9 cellular contexts compared by ENCODE assay signal in the genomic region with DNA sequence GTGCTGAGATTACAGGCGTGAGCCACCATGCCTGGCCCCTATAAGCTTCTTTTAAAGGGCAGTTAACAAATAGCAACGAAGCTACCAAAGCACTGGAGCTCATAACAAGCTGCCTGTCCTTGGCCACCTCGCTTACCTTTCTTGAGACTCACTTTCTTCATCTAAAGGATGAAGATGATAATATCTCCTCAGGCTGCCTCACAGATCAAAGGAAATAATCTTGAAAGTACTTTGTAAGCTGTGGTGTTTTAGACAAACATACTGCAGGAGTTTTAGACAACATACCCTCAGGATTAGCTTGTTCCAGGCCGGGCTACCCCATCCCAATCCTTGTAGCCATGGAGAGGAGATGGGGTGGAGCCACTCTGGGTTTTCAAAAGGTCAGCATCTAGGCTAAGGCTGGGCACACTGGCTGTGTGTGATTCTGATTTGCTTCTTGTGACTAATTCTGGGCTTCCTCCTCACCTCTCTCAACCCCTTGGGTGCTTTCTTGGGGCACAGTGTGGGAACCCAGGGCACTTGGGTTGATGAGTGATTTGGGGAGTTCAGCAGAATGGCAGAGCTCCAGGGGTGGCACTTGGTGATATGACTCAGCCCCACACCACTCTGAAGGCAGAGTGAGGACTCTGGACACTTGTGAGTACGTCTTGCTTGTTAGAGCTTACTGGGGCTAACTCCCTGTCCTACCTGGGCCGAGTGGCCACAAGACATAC.
DNase-seq lines count a peak whose midpoint lies in the region; ATAC-seq lines count a peak whose summit lies in the region.
"Had no signal": no experiment of that assay in that cellular context is flagged by ENCODE, and none has a peak within 500 bp of the region (broad histone marks: within the 10 kb centered on the region; RNA-seq: fewer than 3 reads in every experiment).

No MANE protein-coding gene starts in this region.

- ATAC-seq in GM19468 (IDR thresholded peaks at IDR 0.05; ENCODE audit: extremely low read depth, unreplicated experiment): peak; percentile 64
- peak; percentile 55 for ATAC-seq in HG03469 (IDR thresholded peaks at IDR 0.05; ENCODE audit: unreplicated experiment)

- peak overlapping the region; percentile 50 for H3K27ac Mint-ChIP-seq in activated naive CD8-positive, alpha-beta T cell

- H3K4me3 Mint-ChIP-seq in activated naive CD8-positive, alpha-beta T cell: no peak overlapping the region

- DNase-seq in AG20443 (ENCODE audit: low spot score) (peak; percentile 12), DMS 273 (lab: John Stamatoyannopoulos, UW; ENCODE audit: unreplicated experiment) (no peak), NCI-H1092 treated with DMSO at 0.1 percent for 48 hours (lab: John Stamatoyannopoulos, UW) (no peak), NCI-H345 treated with DMSO at 0.1 percent for 48 hours (lab: John Stamatoyannopoulos, UW; ENCODE audit: unreplicated experiment) (no peak)
- no peak for DNase-seq in central memory CD4-positive, alpha-beta T cell
- DNase-seq: midbrain had no signal

- H3K27me3 Mint-ChIP-seq in activated naive CD8-positive, alpha-beta T cell: peaks cover 12% of the 10 kb centered on the region

- H3K4me1 Mint-ChIP-seq in activated naive CD8-positive, alpha-beta T cell (ENCODE audit: low read depth): peaks cover 29% of the 10 kb centered on the region

- H3K9me3 Mint-ChIP-seq in activated naive CD8-positive, alpha-beta T cell (ENCODE audit: low read depth): no peaks in the 10 kb centered on the region

- no peaks in the 10 kb centered on the region for H3K36me3 Mint-ChIP-seq in activated naive CD8-positive, alpha-beta T cell
